Comparison of ENCODE assay signal across 8 cellular contexts in the genomic region with DNA sequence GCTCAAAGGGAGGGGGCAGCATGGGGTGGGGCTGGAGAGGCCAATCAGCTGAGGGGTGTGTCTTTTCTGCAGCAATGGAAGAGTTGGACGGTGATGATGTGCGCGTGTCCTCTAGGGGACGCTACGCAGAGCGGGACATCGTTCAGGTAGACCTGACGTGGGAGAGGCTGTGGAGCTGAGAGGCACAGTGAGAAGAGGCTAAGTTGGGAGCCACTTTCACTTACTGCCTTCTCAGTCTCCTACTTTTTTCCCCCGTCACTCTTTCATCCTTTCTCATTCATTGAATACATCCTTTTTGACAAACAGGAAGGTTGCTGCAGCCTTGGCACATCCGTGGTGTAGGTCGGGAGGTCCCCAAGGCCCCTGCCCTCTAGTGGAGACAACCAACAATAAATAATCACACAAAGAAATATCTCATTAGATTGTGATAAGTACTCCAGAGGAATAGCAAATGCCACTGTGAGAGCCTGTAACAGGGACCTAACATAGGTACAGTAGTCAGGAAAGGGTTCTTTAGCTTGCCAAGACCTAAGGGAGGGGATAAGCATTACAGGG. TPM values are rescaled to one million over a fixed set of nuclear protein-coding genes. Genes with fewer than 3 reads are reported as not detected.
A peak's percentile ranks its signal among the peaks of the same experiment; 100 is the strongest.
DNase-seq lines count a peak whose midpoint lies in the region; ATAC-seq and TF ChIP-seq lines count a peak whose summit lies in the region.

No MANE protein-coding gene starts in this region.

- H3K9me3 ChIP-seq in Loucy (ENCODE audit: insufficient read depth, low read depth, low read length): no peaks in the 10 kb centered on the region

- H4K20me1 ChIP-seq in Loucy (ENCODE audit: insufficient read depth, low read length, poor library complexity, severe bottlenecking): peaks cover 5% of the 10 kb centered on the region

- H3K9me2 ChIP-seq in Loucy (replicated peaks; ENCODE audit: low read depth, low read length): no peaks in the 10 kb centered on the region

- CTCF ChIA-PET in activated CD4-positive, alpha-beta memory T cell treated with anti-CD3 and anti-CD28 coated beads for 36 hours (lab: Charles Lee): interaction anchor here (0.7 to 3.2 kb wide), 33 partner anchors 9 to 380 kb away, joined by 3 to 13 read pairs (median 4); partner anchors contain the start of genes ARPC4, CRELD1, MTMR14 and OGG1

- peak; percentile 57 for ATAC-seq in stimulated activated naive CD8-positive, alpha-beta T cell treated with anti-CD3 and anti-CD28 coated beads, Interleukin-15, amount 100 ng/mL, for 72 hours
- ATAC-seq in left lobe of liver (no peak), Right ventricle myocardium superior (ENCODE audit: poor library complexity) (no peak)

- H3K4me2 ChIP-seq in Loucy (ENCODE audit: low read depth, low read length, poor library complexity, severe bottlenecking): peak overlapping the region; percentile 63

- POLR2A ChIA-PET in activated CD4-positive, alpha-beta memory T cell treated with anti-CD3 and anti-CD28 coated beads for 36 hours (lab: Charles Lee): no interaction called here

- peaks cover 36% of the 10 kb centered on the region for H3K4me1 Mint-ChIP-seq in activated CD4-positive, alpha-beta memory T cell treated with anti-CD3 and anti-CD28 coated beads for 36 hours (ENCODE audit: low read depth)
- H3K4me1 Mint-ChIP-seq in stimulated activated naive CD8-positive, alpha-beta T cell treated with anti-CD3 and anti-CD28 coated beads, Interleukin-15, amount 100 ng/mL, for 72 hours: peaks cover 26% of the 10 kb centered on the region

- peak overlapping the region; percentile 48 for H3K4me3 Mint-ChIP-seq in activated CD4-positive, alpha-beta memory T cell treated with anti-CD3 and anti-CD28 coated beads for 36 hours
- H3K4me3 Mint-ChIP-seq in stimulated activated naive CD8-positive, alpha-beta T cell treated with anti-CD3 and anti-CD28 coated beads, Interleukin-15, amount 100 ng/mL, for 72 hours: peak overlapping the region; percentile 71 to 77

- peaks cover 29% of the 10 kb centered on the region for H3K4me1 ChIP-seq in Loucy (ENCODE audit: insufficient read depth, low read length, poor library complexity, severe bottlenecking)

- H2AFZ ChIP-seq in Loucy (ENCODE audit: low read length): peak overlapping the region; percentile 87

- H3K36me3 Mint-ChIP-seq in activated CD4-positive, alpha-beta memory T cell treated with anti-CD3 and anti-CD28 coated beads for 36 hours: peaks cover 1% of the 10 kb centered on the region

- H3K9me3 Mint-ChIP-seq in activated CD4-positive, alpha-beta memory T cell treated with anti-CD3 and anti-CD28 coated beads for 36 hours: no peaks in the 10 kb centered on the region
- H3K9me3 Mint-ChIP-seq in stimulated activated naive CD8-positive, alpha-beta T cell treated with anti-CD3 and anti-CD28 coated beads, Interleukin-15, amount 100 ng/mL, for 72 hours: no peaks in the 10 kb centered on the region

- DNase-seq in GM06990 (ENCODE audit: extremely low read depth, insufficient read length) (peak; percentile 46), iPS DF 4.7 (ENCODE audit: extremely low read depth, low spot score) (peak; percentile 74), left lobe of liver (ENCODE audit: low spot score) (no peak), middle frontal gyrus (ENCODE audit: extremely low spot score, low spot score) (no peak), Right ventricle myocardium superior (no peak)
- DNase-seq in activated CD4-positive, alpha-beta memory T cell treated with anti-CD3 and anti-CD28 coated beads for 36 hours: peak; percentile 79
- DNase-seq in stimulated activated naive CD8-positive, alpha-beta T cell treated with anti-CD3 and anti-CD28 coated beads, Interleukin-15, amount 100 ng/mL, for 72 hours: peak; percentile 68 to 78

- H3K4me3 ChIP-seq in GM06990 (replicated peaks; ENCODE audit: low read depth, low read length) (no peak overlapping the region), Loucy (ENCODE audit: low read length, poor library complexity, severe bottlenecking) (peak overlapping the region; percentile 58)

- H3K27me3 Mint-ChIP-seq in activated CD4-positive, alpha-beta memory T cell treated with anti-CD3 and anti-CD28 coated beads for 36 hours: no peaks in the 10 kb centered on the region
- no peaks in the 10 kb centered on the region for H3K27me3 Mint-ChIP-seq in stimulated activated naive CD8-positive, alpha-beta T cell treated with anti-CD3 and anti-CD28 coated beads, Interleukin-15, amount 100 ng/mL, for 72 hours

- TF ChIP-seq CTCF in GM06990 (IDR thresholded peaks at IDR 0.05; ENCODE audit: insufficient read depth, low read length, poor library complexity, severe bottlenecking) (peak; percentile 69), Loucy (conservative IDR thresholded peaks at IDR 0.05; ENCODE audit: low read length) (peak; percentile 84)

- H3K27me3 ChIP-seq in GM06990 (replicated peaks; ENCODE audit: control insufficient read depth, insufficient read depth, low read length) (no peaks in the 10 kb centered on the region; the same call in none of the 2 replicates), Loucy (ENCODE audit: insufficient read depth, low read length, poor library complexity, severe bottlenecking) (peaks cover 6% of the 10 kb centered on the region)

- intact Hi-C loops in activated CD4-positive, alpha-beta memory T cell treated with anti-CD3 and anti-CD28 coated beads for 36 hours (cut with micrococcal nuclease): loop anchor here (1.0 to 2.0 kb wide), 2 partner anchors 23 to 224 kb away; no protein-coding TSS in a partner anchor
- intact Hi-C loops in Right ventricle myocardium superior (cut with DNase I): no loop called here

- peak overlapping the region; percentile 55 for H3K9ac ChIP-seq in Loucy (ENCODE audit: low read depth, low read length, poor library complexity, severe bottlenecking)

- H3K36me3 ChIP-seq in GM06990 (ENCODE audit: control insufficient read depth, insufficient read depth, low read length): no peaks in the 10 kb centered on the region
- no peaks in the 10 kb centered on the region for H3K36me3 ChIP-seq in Loucy (ENCODE audit: insufficient read depth, low read length)

- peaks cover 7% of the 10 kb centered on the region; the same call in 1 of the 2 replicates for H3F3A ChIP-seq in Loucy (ENCODE audit: low read depth)

- H3K27ac Mint-ChIP-seq in activated CD4-positive, alpha-beta memory T cell treated with anti-CD3 and anti-CD28 coated beads for 36 hours: peak overlapping the region; percentile 72
- H3K27ac Mint-ChIP-seq in stimulated activated naive CD8-positive, alpha-beta T cell treated with anti-CD3 and anti-CD28 coated beads, Interleukin-15, amount 100 ng/mL, for 72 hours: peak overlapping the region in 1 of 2 donors; percentile 14

- peaks cover 10% of the 10 kb centered on the region; the same call in 1 of the 2 replicates for H3K79me2 ChIP-seq in Loucy (ENCODE audit: insufficient read depth, low read length)

RNA-seq across cellular contexts. Expression of gene BRPF1, which starts 4.4 kb away (rescaled TPM):
- 10 to 100 TPM; 25.0 to 27.3 TPM for total RNA-seq in activated CD4-positive, alpha-beta memory T cell treated with anti-CD3 and anti-CD28 coated beads for 36 hours
- total RNA-seq in left lobe of liver (5.9 TPM), Right ventricle myocardium superior (7.5 TPM)

RNA-seq across cellular contexts. Expression of gene OGG1, which starts 22.6 kb away (rescaled TPM):
- 10 to 100 TPM; 35.7 to 36.5 TPM for total RNA-seq in activated CD4-positive, alpha-beta memory T cell treated with anti-CD3 and anti-CD28 coated beads for 36 hours
- total RNA-seq in left lobe of liver (16.0 TPM), Right ventricle myocardium superior (8.3 TPM)

RNA-seq across cellular contexts. Expression of gene CPNE9, which starts 23.5 kb away (rescaled TPM):
- total RNA-seq in activated CD4-positive, alpha-beta memory T cell treated with anti-CD3 and anti-CD28 coated beads for 36 hours: not detected
- not detected for total RNA-seq in left lobe of liver
- total RNA-seq in Right ventricle myocardium superior: not detected

RNA-seq across cellular contexts. Expression of gene CAMK1, which starts 42.6 kb away (rescaled TPM):
- 10 to 100 TPM; 48.2 to 51.9 TPM for total RNA-seq in activated CD4-positive, alpha-beta memory T cell treated with anti-CD3 and anti-CD28 coated beads for 36 hours
- total RNA-seq in left lobe of liver: 24.6 TPM
- total RNA-seq in Right ventricle myocardium superior: 12.4 TPM

Comparison
In these comparisons a context has a peak if more than half of its experiments do, and no peak if none do; other contexts are left out.
1. DNase-seq: peak in GM06990 (single experiment), activated CD4-positive, alpha-beta memory T cell treated with anti-CD3 and anti-CD28 coated beads for 36 hours (single experiment), iPS DF 4.7 (single experiment) and stimulated activated naive CD8-positive, alpha-beta T cell treated with anti-CD3 and anti-CD28 coated beads, Interleukin-15, amount 100 ng/mL, for 72 hours (2 of 2); none in left lobe of liver (single experiment), middle frontal gyrus (single experiment) and Right ventricle myocardium superior (single experiment).